In the genomic region with DNA sequence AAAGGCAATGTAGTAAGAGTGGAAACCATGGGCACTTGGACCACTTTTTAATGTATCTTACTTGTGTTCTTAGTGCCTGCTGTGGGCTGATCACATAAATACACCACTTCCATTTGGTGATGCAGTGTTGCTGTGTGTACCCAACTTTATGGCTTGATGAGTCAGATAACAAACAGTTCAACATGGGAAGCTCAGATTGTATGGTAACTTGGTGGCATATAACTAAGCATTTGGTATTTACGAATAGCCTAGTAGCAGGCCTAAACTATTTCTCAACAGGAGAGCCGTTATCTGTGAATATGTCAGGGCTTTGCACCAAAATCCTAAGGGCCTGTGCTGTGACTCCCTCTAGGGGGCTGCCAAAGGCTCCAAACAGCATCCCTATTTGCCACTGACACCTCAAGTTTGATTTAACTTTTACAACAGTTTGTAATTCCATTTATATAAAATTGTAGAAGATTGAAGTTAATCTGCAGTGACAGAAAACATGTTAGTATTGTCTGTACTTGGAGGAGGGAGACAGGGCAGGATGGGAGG, we compare ENCODE assay signal across 1 cellular context.
TF ChIP-seq lines count a peak whose summit lies in the region.

No MANE protein-coding gene starts in this region.

TF ChIP-seq in HepG2, 621 proteins besides CTCF, POLR2A, EP300 and RAD21 (continued from another document):
- no peak for TF ChIP-seq THYN1 (CRISPR knock-in tag; IDR thresholded peaks at IDR 0.05; ENCODE audit: borderline replicate concordance, low read depth)
